Comparison of ENCODE assay signal across 8 cellular contexts in the genomic region with DNA sequence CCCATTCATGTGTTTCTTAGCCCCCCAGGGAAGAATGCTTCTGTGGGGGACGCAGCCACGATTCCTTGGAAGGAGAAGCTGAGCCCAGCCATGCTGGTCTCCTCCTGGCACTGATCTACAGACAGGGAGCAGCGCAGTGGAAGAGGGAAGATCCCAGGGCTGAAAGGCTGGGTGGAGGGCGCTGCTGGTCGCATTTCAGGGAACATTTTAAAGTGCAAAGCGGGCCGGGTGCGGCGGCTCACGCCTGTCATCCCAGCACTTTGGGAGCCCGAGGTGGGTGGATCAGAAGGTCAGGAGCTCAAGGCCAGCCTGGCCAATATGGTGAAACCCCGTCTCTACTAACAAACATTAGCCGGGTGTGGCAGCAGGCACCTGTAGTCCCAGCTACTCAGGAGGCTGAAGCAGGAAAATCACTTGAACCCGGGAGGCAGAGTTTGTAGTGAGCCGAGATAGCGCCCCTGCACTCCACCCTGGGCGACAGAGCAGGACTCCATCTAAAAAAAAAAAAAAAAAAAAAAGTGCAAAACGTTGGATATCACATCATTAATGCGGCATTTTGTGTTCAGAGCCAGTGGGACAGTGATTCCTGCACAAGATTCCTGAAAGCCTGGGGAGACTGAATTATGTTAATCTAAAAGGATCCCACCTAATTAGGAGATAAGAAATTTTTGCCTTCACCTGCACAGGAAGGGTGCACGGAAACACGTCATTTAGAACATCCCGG. TPM values are rescaled to one million over a fixed set of nuclear protein-coding genes. Genes with fewer than 3 reads are reported as not detected.
DNase-seq lines count a peak whose midpoint lies in the region; ATAC-seq and TF ChIP-seq lines count a peak whose summit lies in the region.

No MANE protein-coding gene starts in this region.

- no peak for TF ChIP-seq CTCF in AG04449 (IDR thresholded peaks at IDR 0.05; ENCODE audit: insufficient read depth, low read length, missing control alignments)
- no peak for TF ChIP-seq CTCF in HFFc6 (IDR thresholded peaks at IDR 0.05)
- TF ChIP-seq CTCF in brain (conservative IDR thresholded peaks at IDR 0.05): no peak

- peak overlapping the region; percentile 33; the same call in 1 of the 2 replicates for H3K27ac Mint-ChIP-seq in HFFc6
- H3K27ac Mint-ChIP-seq in brain: peak overlapping the region in 4 of 5 experiments; percentile 60 to 83 (median 74)

- H3K4me3 Mint-ChIP-seq in HFFc6 (peak overlapping the region; percentile 70), brain (peak overlapping the region; percentile 79 to 90 (median 84))

- H3K27me3 Mint-ChIP-seq in HFFc6 (ENCODE audit: insufficient read depth) (peaks cover 2% of the 10 kb centered on the region), brain (peaks cover 16% of the 10 kb centered on the region)

- H3K27me3 ChIP-seq in mononuclear cell (ENCODE audit: insufficient read depth, low read length): no peaks in the 10 kb centered on the region

- ATAC-seq in GM21390 (IDR thresholded peaks at IDR 0.05; ENCODE audit: unreplicated experiment) (no peak), GM21515 (IDR thresholded peaks at IDR 0.05; ENCODE audit: unreplicated experiment) (no peak)

- no peaks in the 10 kb centered on the region for H3K9me3 Mint-ChIP-seq in HFFc6
- H3K9me3 Mint-ChIP-seq in brain: no peaks in the 10 kb centered on the region

- peaks cover 46% of the 10 kb centered on the region for H3K4me1 ChIP-seq in mononuclear cell (ENCODE audit: insufficient read depth, low read length)

- CTCF ChIA-PET in AG04449 (lab: Yijun Ruan, JAX): interaction anchor here (0.8 to 10.9 kb wide), 6 partner anchors 12 to 564 kb away, joined by 3 to 135 read pairs (median 4); no protein-coding TSS in a partner anchor

- no peak for DNase-seq in AG04449 (ENCODE audit: low read depth, low spot score)
- DNase-seq in HFFc6: no peak
- DNase-seq in stimulated activated CD4-positive, alpha-beta T cell treated with anti-CD3 and anti-CD28 coated beads, Interleukin-4, amount 100 ng/mL, for 1 hour: no peak
- no peak for DNase-seq in nucleus accumbens (lab: John Stamatoyannopoulos, UW)

- POLR2A ChIA-PET in AG04449 (lab: Yijun Ruan, JAX): no interaction called here

- H3K9me3 ChIP-seq in mononuclear cell (ENCODE audit: low read depth, low read length): no peaks in the 10 kb centered on the region

- H3K4me1 Mint-ChIP-seq in HFFc6 (ENCODE audit: low read depth): peaks cover 19% of the 10 kb centered on the region
- peaks cover 33% of the 10 kb centered on the region for H3K4me1 Mint-ChIP-seq in brain

- H3K4me3 ChIP-seq in AG04449 (ENCODE audit: low read depth, low read length): peak overlapping the region; percentile 70
- H3K4me3 ChIP-seq in mononuclear cell (ENCODE audit: low read length): peak overlapping the region; percentile 87

- H3K36me3 Mint-ChIP-seq in HFFc6 (ENCODE audit: low read depth) (no peaks in the 10 kb centered on the region), brain (peaks cover 7% of the 10 kb centered on the region)

RNA-seq across cellular contexts. Expression of gene CHMP6, which starts 0.6 kb away (rescaled TPM):
- total RNA-seq in HFFc6 (2021; fragmentation: NEBNext Ultra II Directional; extraction: Animal tissue kit (Norgen Biotek cat#: 25700)): 10 to 100 TPM; 27.6 to 38.5 (median 31.5) TPM
- 35.2 TPM for polyA plus RNA-seq in brain (ENCODE audit: insufficient read depth, low read depth, low replicate concordance)
- total RNA-seq in mononuclear cell: 14.4 TPM

RNA-seq across cellular contexts. Expression of gene BAIAP2, which starts 43.9 kb away (rescaled TPM):
- 10 to 100 TPM; 30.8 to 47.4 (median 35.9) TPM for total RNA-seq in HFFc6 (2021; fragmentation: NEBNext Ultra II Directional; extraction: Animal tissue kit (Norgen Biotek cat#: 25700))
- 87.8 TPM for polyA plus RNA-seq in brain (ENCODE audit: insufficient read depth, low read depth, low replicate concordance)
- total RNA-seq in mononuclear cell: 5.1 TPM
